1 cellular context compared by ENCODE assay signal in the genomic region with DNA sequence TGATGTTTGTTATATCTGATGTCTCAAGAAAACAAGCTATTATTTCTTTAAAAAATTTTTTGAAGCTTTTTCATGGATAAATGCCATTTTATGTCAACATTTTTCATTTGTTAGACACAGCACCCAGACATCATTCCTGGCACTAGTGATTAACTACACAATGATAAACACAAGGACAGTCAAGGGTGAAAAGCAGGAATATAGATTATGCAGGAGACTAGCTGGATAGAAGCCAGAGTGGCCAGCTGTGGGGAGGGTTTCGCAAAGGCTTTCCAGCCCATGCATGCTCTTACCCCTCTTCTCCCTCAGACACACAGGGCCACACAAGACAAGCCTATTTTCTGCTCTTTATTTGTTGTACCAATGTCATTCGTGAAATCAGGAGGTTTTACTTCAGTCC.
TF ChIP-seq lines count a peak whose summit lies in the region.

No MANE protein-coding gene starts in this region.

TF ChIP-seq in IMR-90, 13 proteins besides CTCF, POLR2A, EP300 and RAD21 (continued from another document):
- TF ChIP-seq CEBPB (IDR thresholded peaks at IDR 0.05; ENCODE audit: low read depth, low read length) (no peak), FOS (IDR thresholded peaks at IDR 0.05; ENCODE audit: low read depth, low read length) (no peak), MAZ (IDR thresholded peaks at IDR 0.05; ENCODE audit: borderline replicate concordance, low read depth, low read length) (no peak)
